ENCODE assay signal across 18 cellular contexts in genomic region chr11:72842644-72843330, GRCh38. TPM values are rescaled to one million over a fixed set of nuclear protein-coding genes. Genes with fewer than 3 reads are reported as not detected.
DNase-seq lines count a peak whose midpoint lies in the region; ATAC-seq and TF ChIP-seq lines count a peak whose summit lies in the region.
"Had no signal": no experiment of that assay in that cellular context is flagged by ENCODE, and none has a peak within 500 bp of the region (broad histone marks: within the 10 kb centered on the region; RNA-seq: fewer than 3 reads in every experiment).

No MANE protein-coding gene starts in this region.

- no peaks in the 10 kb centered on the region for H3K27me3 Mint-ChIP-seq in activated T-cell treated with anti-CD3 and anti-CD28 coated beads, Interleukin-2, amount 50 U/mL, for 24 hours
- no peaks in the 10 kb centered on the region for H3K27me3 Mint-ChIP-seq in activated T-cell treated with anti-CD3 and anti-CD28 coated beads, Interleukin-2, amount 50 U/mL, for 4 hours (ENCODE audit: low read depth)
- no peaks in the 10 kb centered on the region for H3K27me3 Mint-ChIP-seq in glutamatergic neuron (ENCODE audit: unreplicated experiment)

- no peaks in the 10 kb centered on the region for H3K9me3 Mint-ChIP-seq in activated T-cell treated with anti-CD3 and anti-CD28 coated beads, Interleukin-2, amount 50 U/mL, for 24 hours
- H3K9me3 Mint-ChIP-seq in activated T-cell treated with anti-CD3 and anti-CD28 coated beads, Interleukin-2, amount 50 U/mL, for 4 hours: no peaks in the 10 kb centered on the region
- H3K9me3 Mint-ChIP-seq in stimulated activated effector memory CD8-positive, alpha-beta T cell treated with anti-CD3 and anti-CD28 coated beads, Interleukin-12 subunit alpha, Interleukin-12 subunit beta, amount 100 ng/mL, for 72 hours: no peaks in the 10 kb centered on the region
- no peaks in the 10 kb centered on the region for H3K9me3 Mint-ChIP-seq in glutamatergic neuron (ENCODE audit: unreplicated experiment)
- H3K9me3 Mint-ChIP-seq: H9 had no signal

- H3K4me3 Mint-ChIP-seq in activated T-cell treated with anti-CD3 and anti-CD28 coated beads, Interleukin-2, amount 50 U/mL, for 24 hours: no peak overlapping the region
- no peak overlapping the region for H3K4me3 Mint-ChIP-seq in activated T-cell treated with anti-CD3 and anti-CD28 coated beads, Interleukin-2, amount 50 U/mL, for 4 hours
- H3K4me3 Mint-ChIP-seq in stimulated activated effector memory CD8-positive, alpha-beta T cell treated with anti-CD3 and anti-CD28 coated beads, Interleukin-12 subunit alpha, Interleukin-12 subunit beta, amount 100 ng/mL, for 72 hours: no peak overlapping the region
- no peak overlapping the region for H3K4me3 Mint-ChIP-seq in glutamatergic neuron (ENCODE audit: unreplicated experiment)
- H3K4me3 Mint-ChIP-seq: H9 had no signal

- TF ChIP-seq CTCF in GM13976 (IDR thresholded peaks at IDR 0.05; ENCODE audit: borderline replicate concordance, control extremely low read depth, extremely low read depth, insufficient read depth, missing control alignments) (no peak), glutamatergic neuron (IDR thresholded peaks at IDR 0.05; ENCODE audit: partially characterized antibody, unreplicated experiment) (no peak)

- intact Hi-C loops in Right ventricle myocardium superior (cut with DNase I): no loop called here

- DNase-seq in activated T-cell treated with anti-CD3 and anti-CD28 coated beads, Interleukin-2, amount 50 U/mL, for 24 hours: no peak
- no peak for DNase-seq in activated T-cell treated with anti-CD3 and anti-CD28 coated beads, Interleukin-2, amount 50 U/mL, for 4 hours
- DNase-seq in Right ventricle myocardium superior (no peak), mesenteric fat pad (ENCODE audit: low spot score) (peak; percentile 24), GM13976 (ENCODE audit: low spot score) (no peak), glutamatergic neuron (no peak)
- no peak for DNase-seq in stimulated activated effector memory CD8-positive, alpha-beta T cell treated with anti-CD3 and anti-CD28 coated beads, Interleukin-12 subunit alpha, Interleukin-12 subunit beta, amount 100 ng/mL, for 72 hours (ENCODE audit: low spot score in 2 of 2)
- DNase-seq: 8988T, COR-L47, DMS153, EL, H9, MG63, NCI-H1930, NCI-H2171 had no signal

- H3K4me1 Mint-ChIP-seq in activated T-cell treated with anti-CD3 and anti-CD28 coated beads, Interleukin-2, amount 50 U/mL, for 24 hours (ENCODE audit: low read depth): peaks cover 4% of the 10 kb centered on the region
- H3K4me1 Mint-ChIP-seq in activated T-cell treated with anti-CD3 and anti-CD28 coated beads, Interleukin-2, amount 50 U/mL, for 4 hours (ENCODE audit: low read depth): peaks cover 3% of the 10 kb centered on the region
- H3K4me1 Mint-ChIP-seq in stimulated activated effector memory CD8-positive, alpha-beta T cell treated with anti-CD3 and anti-CD28 coated beads, Interleukin-12 subunit alpha, Interleukin-12 subunit beta, amount 100 ng/mL, for 72 hours: no peaks in the 10 kb centered on the region
- H3K4me1 Mint-ChIP-seq in glutamatergic neuron (ENCODE audit: low read depth, unreplicated experiment): no peaks in the 10 kb centered on the region
- H3K4me1 Mint-ChIP-seq: H9 had no signal

- in situ Hi-C loops in GM13976 (cut with MboI; ENCODE audit: low sequenced_read_pairs, unreplicated experiment): no loop called here

- H3K27ac Mint-ChIP-seq in activated T-cell treated with anti-CD3 and anti-CD28 coated beads, Interleukin-2, amount 50 U/mL, for 24 hours: peak overlapping the region; percentile 44
- H3K27ac Mint-ChIP-seq in stimulated activated effector memory CD8-positive, alpha-beta T cell treated with anti-CD3 and anti-CD28 coated beads, Interleukin-12 subunit alpha, Interleukin-12 subunit beta, amount 100 ng/mL, for 72 hours: peak overlapping the region; percentile 12
- H3K27ac Mint-ChIP-seq in glutamatergic neuron (ENCODE audit: unreplicated experiment): no peak overlapping the region

- ATAC-seq in activated T-cell treated with anti-CD3 and anti-CD28 coated beads, Interleukin-2, amount 50 U/mL, for 4 hours: no peak
- ATAC-seq in Right ventricle myocardium superior (ENCODE audit: poor library complexity) (peak; percentile 19), GM21515 (IDR thresholded peaks at IDR 0.05; ENCODE audit: unreplicated experiment) (no peak)
- no peak for ATAC-seq in stimulated activated effector memory CD8-positive, alpha-beta T cell treated with anti-CD3 and anti-CD28 coated beads, Interleukin-12 subunit alpha, Interleukin-12 subunit beta, amount 100 ng/mL, for 72 hours
- ATAC-seq: HepG2, Panc1 had no signal

- H3K36me3 Mint-ChIP-seq in activated T-cell treated with anti-CD3 and anti-CD28 coated beads, Interleukin-2, amount 50 U/mL, for 24 hours (ENCODE audit: low read depth): peaks cover 63% of the 10 kb centered on the region
- peaks cover 31% of the 10 kb centered on the region for H3K36me3 Mint-ChIP-seq in activated T-cell treated with anti-CD3 and anti-CD28 coated beads, Interleukin-2, amount 50 U/mL, for 4 hours (ENCODE audit: insufficient read depth)
- peaks cover 63% of the 10 kb centered on the region for H3K36me3 Mint-ChIP-seq in stimulated activated effector memory CD8-positive, alpha-beta T cell treated with anti-CD3 and anti-CD28 coated beads, Interleukin-12 subunit alpha, Interleukin-12 subunit beta, amount 100 ng/mL, for 72 hours
- H3K36me3 Mint-ChIP-seq in glutamatergic neuron (ENCODE audit: unreplicated experiment): no peaks in the 10 kb centered on the region

RNA-seq across cellular contexts. Expression of gene ATG16L2, which starts 28.6 kb away (rescaled TPM):
- total RNA-seq in activated T-cell treated with anti-CD3 and anti-CD28 coated beads, Interleukin-2, amount 50 U/mL, for 4 hours: 10 to 100 TPM; 23.8 to 28.9 (median 26.0) TPM
- 16.8 TPM for total RNA-seq in Right ventricle myocardium superior
- total RNA-seq in mesenteric fat pad: 29.5 TPM
- total RNA-seq in glutamatergic neuron (ENCODE audit: unreplicated experiment): 6.9 TPM

RNA-seq across cellular contexts. Expression of gene STARD10, which starts 48.9 kb away (rescaled TPM):
- 10 to 100 TPM in 2 of 3 donors, 1 to 10 TPM in 1; 9.4 to 13.8 (median 13.0) TPM for total RNA-seq in activated T-cell treated with anti-CD3 and anti-CD28 coated beads, Interleukin-2, amount 50 U/mL, for 4 hours
- total RNA-seq in Right ventricle myocardium superior (117 TPM), mesenteric fat pad (9.0 TPM), glutamatergic neuron (ENCODE audit: unreplicated experiment) (13.5 TPM)
